Comparison of ENCODE assay signal across 1 cellular context in the genomic region with DNA sequence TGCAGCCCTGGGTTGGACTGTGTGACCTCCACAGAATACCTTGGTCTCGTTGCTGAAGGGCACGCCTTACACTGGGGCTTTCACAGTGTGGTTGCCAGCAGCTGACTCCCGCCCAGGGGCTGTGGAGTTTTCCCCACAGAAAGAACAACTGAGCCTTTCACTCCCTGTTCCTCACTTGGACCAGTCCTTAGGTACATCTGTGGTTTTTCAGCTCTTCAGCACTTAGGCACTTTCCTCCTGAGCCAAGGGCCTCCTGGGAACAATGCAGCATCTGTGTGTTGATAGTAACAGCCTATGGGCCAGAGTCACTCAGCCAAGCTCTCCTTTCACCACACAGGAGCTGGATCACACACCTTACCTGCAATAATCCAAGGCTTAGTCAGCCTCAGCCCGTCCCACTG.
TF ChIP-seq lines count a peak whose summit lies in the region.

No MANE protein-coding gene starts in this region.

TF ChIP-seq in WTC11, 78 proteins besides CTCF, POLR2A, EP300 and RAD21 (continued from another document):
- TF ChIP-seq, protein P1, sequence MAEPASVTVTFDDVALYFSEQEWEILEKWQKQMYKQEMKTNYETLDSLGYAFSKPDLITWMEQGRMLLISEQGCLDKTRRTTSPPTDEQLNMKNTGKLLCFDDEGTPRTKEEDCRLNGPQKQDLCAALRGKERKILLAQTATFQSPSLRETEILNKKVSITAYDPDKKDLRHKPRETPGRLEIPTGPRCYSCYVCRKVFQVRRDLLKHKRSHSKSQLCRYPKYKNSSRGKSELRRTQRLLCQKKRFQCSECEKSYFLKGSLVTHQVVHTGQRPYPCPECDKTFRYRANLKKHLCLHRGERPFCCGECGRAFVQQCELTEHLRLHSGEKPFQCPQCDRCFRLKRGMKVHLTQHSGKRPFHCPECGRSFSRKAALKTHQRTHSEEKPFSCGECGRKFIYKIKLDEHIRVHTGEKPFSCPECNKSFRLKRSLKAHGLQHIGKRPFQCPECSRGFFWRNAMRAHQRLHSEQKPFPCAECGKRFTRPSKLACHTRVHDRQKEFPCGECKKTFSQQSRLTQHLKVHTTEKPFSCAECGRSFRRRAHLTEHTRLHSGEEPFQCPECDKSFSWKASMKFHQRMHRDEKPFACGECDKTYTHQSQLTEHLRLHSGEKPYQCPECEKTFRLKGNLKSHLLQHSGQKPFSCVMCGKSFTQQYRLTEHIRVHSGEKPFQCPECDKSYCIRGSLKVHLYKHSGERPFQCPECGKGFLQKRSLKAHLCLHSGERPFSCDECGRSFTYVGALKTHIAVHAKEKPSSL (CRISPR knock-in tag; conservative IDR thresholded peaks at IDR 0.05): no peak
- TF ChIP-seq, protein P2, sequence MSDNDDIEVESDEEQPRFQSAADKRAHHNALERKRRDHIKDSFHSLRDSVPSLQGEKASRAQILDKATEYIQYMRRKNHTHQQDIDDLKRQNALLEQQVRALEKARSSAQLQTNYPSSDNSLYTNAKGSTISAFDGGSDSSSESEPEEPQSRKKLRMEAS (CRISPR knock-in tag; IDR thresholded peaks at IDR 0.05): no peak
- TF ChIP-seq ZNF396 (CRISPR knock-in tag; IDR thresholded peaks at IDR 0.05; ENCODE audit: borderline replicate concordance) (no peak), FOXP1 (CRISPR knock-in tag; IDR thresholded peaks at IDR 0.05; ENCODE audit: borderline replicate concordance) (no peak), CBFB (CRISPR knock-in tag; IDR thresholded peaks at IDR 0.05; ENCODE audit: low read depth) (no peak), ZNF423 (CRISPR knock-in tag; IDR thresholded peaks at IDR 0.05) (no peak)
- TF ChIP-seq, protein P3, sequence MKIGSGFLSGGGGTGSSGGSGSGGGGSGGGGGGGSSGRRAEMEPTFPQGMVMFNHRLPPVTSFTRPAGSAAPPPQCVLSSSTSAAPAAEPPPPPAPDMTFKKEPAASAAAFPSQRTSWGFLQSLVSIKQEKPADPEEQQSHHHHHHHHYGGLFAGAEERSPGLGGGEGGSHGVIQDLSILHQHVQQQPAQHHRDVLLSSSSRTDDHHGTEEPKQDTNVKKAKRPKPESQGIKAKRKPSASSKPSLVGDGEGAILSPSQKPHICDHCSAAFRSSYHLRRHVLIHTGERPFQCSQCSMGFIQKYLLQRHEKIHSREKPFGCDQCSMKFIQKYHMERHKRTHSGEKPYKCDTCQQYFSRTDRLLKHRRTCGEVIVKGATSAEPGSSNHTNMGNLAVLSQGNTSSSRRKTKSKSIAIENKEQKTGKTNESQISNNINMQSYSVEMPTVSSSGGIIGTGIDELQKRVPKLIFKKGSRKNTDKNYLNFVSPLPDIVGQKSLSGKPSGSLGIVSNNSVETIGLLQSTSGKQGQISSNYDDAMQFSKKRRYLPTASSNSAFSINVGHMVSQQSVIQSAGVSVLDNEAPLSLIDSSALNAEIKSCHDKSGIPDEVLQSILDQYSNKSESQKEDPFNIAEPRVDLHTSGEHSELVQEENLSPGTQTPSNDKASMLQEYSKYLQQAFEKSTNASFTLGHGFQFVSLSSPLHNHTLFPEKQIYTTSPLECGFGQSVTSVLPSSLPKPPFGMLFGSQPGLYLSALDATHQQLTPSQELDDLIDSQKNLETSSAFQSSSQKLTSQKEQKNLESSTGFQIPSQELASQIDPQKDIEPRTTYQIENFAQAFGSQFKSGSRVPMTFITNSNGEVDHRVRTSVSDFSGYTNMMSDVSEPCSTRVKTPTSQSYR (CRISPR knock-in tag; IDR thresholded peaks at IDR 0.05): no peak
TF ChIP-seq in WTC11: peak in this region for 0.
